In genomic region chr6:86453232-86453631, GRCh38 we compare ENCODE assay signal across 6 cellular contexts.
"Had no signal": no experiment of that assay in that cellular context is flagged by ENCODE, and none has a peak within 500 bp of the region (broad histone marks: within the 10 kb centered on the region; RNA-seq: fewer than 3 reads in every experiment).

No MANE protein-coding gene starts in this region.

- H3K27ac ChIP-seq: HL-60 had no signal

- DNase-seq: IMR-90, KBM-7, KG1 had no signal

- ATAC-seq: HepG2 had no signal

- FAIRE-seq: HepG2, HTR-8/SVneo had no signal
